ENCODE assay signal across 8 cellular contexts in genomic region chr5:112492291-112492690, GRCh38.
DNase-seq lines count a peak whose midpoint lies in the region; TF ChIP-seq lines count a peak whose summit lies in the region.

No MANE protein-coding gene starts in this region.

- H3K36me3 ChIP-seq in HAP-1 (replicated peaks), result no peaks in the 10 kb centered on the region
- H3K36me3 ChIP-seq in SU-DHL-6 (ENCODE audit: low read length), result no peaks in the 10 kb centered on the region

- in situ Hi-C loops in HAP-1 (cut with MboI; ENCODE audit: low sequenced_read_pairs) (no loop called here), KBM-7 (cut with MboI; ENCODE audit: low pct_unique_long_range_greater_than_20kb, low sequenced_read_pairs) (no loop called here)

- peak; percentile 58 for TF ChIP-seq CTCF in 22Rv1 (IDR thresholded peaks at IDR 0.05)
- peak; percentile 67 for TF ChIP-seq CTCF in GM12865 (IDR thresholded peaks at IDR 0.05; ENCODE audit: insufficient read depth, low read depth, low read length, missing control alignments)
- peak; percentile 65 for TF ChIP-seq CTCF in SU-DHL-6 (IDR thresholded peaks at IDR 0.05; ENCODE audit: insufficient read depth, low read length, poor library complexity, severe bottlenecking)

- DNase-seq in GM12865 (ENCODE audit: low read depth), result peak; percentile 77
- DNase-seq in HAP-1 (ENCODE audit: low spot score in 2 of 2), result peak; percentile 48 to 70
- peak; percentile 57 for DNase-seq in KBM-7
- DNase-seq in fibroblast of gingiva (ENCODE audit: low read depth), result peak; percentile 9
- peak in 39 of 56 donors; percentile 3 to 82 (median 37) for DNase-seq in nucleus accumbens (lab: John Stamatoyannopoulos, UW)
- DNase-seq in cerebellum (ENCODE audit: low spot score), result no peak

- H3K9me3 ChIP-seq in HAP-1, result no peaks in the 10 kb centered on the region
- no peaks in the 10 kb centered on the region for H3K9me3 ChIP-seq in SU-DHL-6 (ENCODE audit: insufficient read depth, low read length)

- H3K4me1 ChIP-seq in HAP-1, result no peaks in the 10 kb centered on the region

- H3K27me3 ChIP-seq in HAP-1 (ENCODE audit: low read depth) (peaks cover 2% of the 10 kb centered on the region; the same call in 1 of the 2 replicates), SU-DHL-6 (ENCODE audit: low read length) (no peaks in the 10 kb centered on the region)

- H4K20me1 ChIP-seq in SU-DHL-6 (ENCODE audit: low read depth, low read length), result no peaks in the 10 kb centered on the region

- no peak overlapping the region for H3K4me2 ChIP-seq in SU-DHL-6 (ENCODE audit: low read depth, low read length, poor library complexity, severe bottlenecking)

- no peaks in the 10 kb centered on the region for H3F3A ChIP-seq in SU-DHL-6 (ENCODE audit: insufficient read depth)

- no peak overlapping the region for H3K27ac ChIP-seq in 22Rv1
- H3K27ac ChIP-seq in SU-DHL-6 (ENCODE audit: low read depth, low read length), result no peak overlapping the region

- no peaks in the 10 kb centered on the region for H3K79me2 ChIP-seq in SU-DHL-6 (ENCODE audit: insufficient read depth, low read length)

- no peaks in the 10 kb centered on the region for H3K9me2 ChIP-seq in SU-DHL-6 (replicated peaks; ENCODE audit: insufficient read depth, low read length)

- no peak overlapping the region for H2AFZ ChIP-seq in SU-DHL-6 (ENCODE audit: low read depth, low read length, severe bottlenecking)

- H3K9ac ChIP-seq in SU-DHL-6 (ENCODE audit: low read length), result no peak overlapping the region

- H3K4me3 ChIP-seq in GM12865 (ENCODE audit: low read depth, low read length) (no peak overlapping the region), HAP-1 (no peak overlapping the region), SU-DHL-6 (ENCODE audit: insufficient read depth, low read length, poor library complexity, severe bottlenecking) (no peak overlapping the region)
